13 cellular contexts compared by ENCODE assay signal in the genomic region with DNA sequence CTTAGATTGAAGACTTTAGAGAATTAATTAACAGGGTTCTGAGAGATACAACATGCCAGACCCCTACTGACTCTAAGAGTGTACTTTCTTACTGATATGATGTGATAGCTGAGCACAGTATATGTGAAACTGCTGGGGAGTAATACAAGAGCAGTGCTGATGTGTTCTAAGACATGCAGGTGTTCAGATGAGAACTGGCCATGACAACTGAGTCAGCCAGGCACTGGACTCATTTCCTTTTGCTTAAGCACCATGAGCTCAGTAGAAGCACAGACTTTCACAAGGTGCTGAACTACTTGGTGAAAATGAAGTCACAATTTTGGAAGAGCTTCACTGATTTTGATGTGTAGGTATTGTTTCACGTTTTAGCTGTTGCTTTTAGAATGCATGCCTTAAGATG. TPM values are rescaled to one million over a fixed set of nuclear protein-coding genes. Genes with fewer than 3 reads are reported as not detected.
DNase-seq lines count a peak whose midpoint lies in the region; ATAC-seq and TF ChIP-seq lines count a peak whose summit lies in the region.
"Had no signal": no experiment of that assay in that cellular context is flagged by ENCODE, and none has a peak within 500 bp of the region (broad histone marks: within the 10 kb centered on the region; RNA-seq: fewer than 3 reads in every experiment).

No MANE protein-coding gene starts in this region.

- BruUV-seq in mammary epithelial cell (replicated peaks; lab: Mats Ljungman, UMichigan): no TSS peak

- ATAC-seq in HG02623 (IDR thresholded peaks at IDR 0.05; ENCODE audit: unreplicated experiment): peak; percentile 71
- peak; percentile 67 to 88 for ATAC-seq in stimulated activated naive B cell treated with anti-CD40 and anti-IgM and Interleukin-4, amounts not matched to agents 10 μg/mL and 1 μg/mL and 100 μg/mL, for 72 hours (replicated peaks)

- no peak overlapping the region for H3K4me3 Mint-ChIP-seq in stimulated activated naive B cell treated with anti-CD40 and anti-IgM and Interleukin-4, amounts not matched to agents 10 μg/mL and 1 μg/mL and 100 μg/mL, for 72 hours

- H4K20me1 ChIP-seq in mammary epithelial cell (ENCODE audit: insufficient read depth, low read length) (no peaks in the 10 kb centered on the region), MM.1S (ENCODE audit: insufficient read depth, low read length) (no peaks in the 10 kb centered on the region)

- H3K79me2 ChIP-seq in mammary epithelial cell (ENCODE audit: insufficient read depth, low read length) (no peaks in the 10 kb centered on the region), MM.1S (ENCODE audit: low read length) (no peaks in the 10 kb centered on the region)

- peaks cover 13% of the 10 kb centered on the region for H3F3A ChIP-seq in MM.1S (ENCODE audit: insufficient read depth, low read length)

- H3K36me3 ChIP-seq in mammary epithelial cell (ENCODE audit: insufficient read depth, low read length) (no peaks in the 10 kb centered on the region), breast epithelium (no peaks in the 10 kb centered on the region), MM.1S (replicated peaks; ENCODE audit: insufficient read depth, low read length) (no peaks in the 10 kb centered on the region)
- H3K36me3 ChIP-seq: uterus, WERI-Rb-1 had no signal

- CTCF ChIA-PET in mammary epithelial cell (lab: Charles Lee; ENCODE audit: low non-redundant PET): interaction anchor here (0.5 kb wide), 1 partner anchor 16 kb away, joined by 7 read pairs; a partner anchor contains a TSS

- H2AFZ ChIP-seq in mammary epithelial cell (ENCODE audit: low read depth, low read length): no peak overlapping the region
- H2AFZ ChIP-seq in MM.1S (ENCODE audit: low read length): peak overlapping the region; percentile 47

- no peak overlapping the region for H3K27ac ChIP-seq in mammary epithelial cell (ENCODE audit: insufficient read depth, low read depth, low read length)
- no peak overlapping the region for H3K27ac ChIP-seq in breast epithelium
- H3K27ac ChIP-seq in MM.1S (ENCODE audit: low read length): peak overlapping the region; percentile 78
- H3K27ac ChIP-seq: uterus, WERI-Rb-1 had no signal

- peaks cover 0 to 12% of the 10 kb centered on the region in 2 donors for H3K27me3 Mint-ChIP-seq in stimulated activated naive B cell treated with anti-CD40 and anti-IgM and Interleukin-4, amounts not matched to agents 10 μg/mL and 1 μg/mL and 100 μg/mL, for 72 hours

- H3K4me2 ChIP-seq in mammary epithelial cell (ENCODE audit: insufficient read depth, low read depth, low read length) (no peak overlapping the region), MM.1S (ENCODE audit: low read depth, low read length) (peak overlapping the region; percentile 76)

- H3K9me3 ChIP-seq in mammary epithelial cell (replicated peaks; ENCODE audit: insufficient read depth, low read length): no peaks in the 10 kb centered on the region
- H3K9me3 ChIP-seq in breast epithelium: no peaks in the 10 kb centered on the region
- no peaks in the 10 kb centered on the region for H3K9me3 ChIP-seq in MM.1S (replicated peaks; ENCODE audit: insufficient read depth, low read length)
- H3K9me3 ChIP-seq: uterus had no signal

- peak; percentile 46 for DNase-seq in mammary epithelial cell
- DNase-seq in breast epithelium (ENCODE audit: low spot score in 2 of 2): no peak
- DNase-seq in MM.1S: peak; percentile 95
- DNase-seq in stimulated activated naive B cell treated with anti-CD40 and anti-IgM and Interleukin-4, amounts not matched to agents 10 μg/mL and 1 μg/mL and 100 μg/mL, for 72 hours: no peak
- no peak for DNase-seq in DMS 273 (lab: John Stamatoyannopoulos, UW; ENCODE audit: unreplicated experiment)
- DNase-seq in DMS 273 treated with DMSO at 0.1 percent for 48 hours (lab: John Stamatoyannopoulos, UW): no peak
- DNase-seq in HUDEP-2 (lab: John Stamatoyannopoulos, UW; ENCODE audit: unreplicated experiment in 76 of 76): no peak
- DNase-seq: foreskin fibroblast; NCI-H82; stimulated activated CD4-positive, alpha-beta T cell treated with anti-CD3 and anti-CD28 coated beads, Interleukin-2, amount 100 ng/mL, for 24 hours; uterus; WERI-Rb-1 had no signal

- H3K27me3 ChIP-seq in mammary epithelial cell (ENCODE audit: insufficient read depth, low read length): no peaks in the 10 kb centered on the region
- H3K27me3 ChIP-seq in breast epithelium: no peaks in the 10 kb centered on the region
- no peaks in the 10 kb centered on the region for H3K27me3 ChIP-seq in MM.1S (replicated peaks; ENCODE audit: insufficient read depth, low read length)
- H3K27me3 ChIP-seq: uterus had no signal

- dilution Hi-C loops in mammary epithelial cell (cut with HindIII; ENCODE audit: low sequenced_read_pairs): no loop called here

- H3K4me1 Mint-ChIP-seq in stimulated activated naive B cell treated with anti-CD40 and anti-IgM and Interleukin-4, amounts not matched to agents 10 μg/mL and 1 μg/mL and 100 μg/mL, for 72 hours: peaks cover 3 to 9% of the 10 kb centered on the region in 2 donors

- intact Hi-C loops in mammary epithelial cell (cut with micrococcal nuclease) (no loop called here), breast epithelium (cut with DNase I; ENCODE audit: low total_unique reads) (no loop called here)

- H3K4me3 ChIP-seq in mammary epithelial cell (replicated peaks in 1 of 3; ENCODE audit: insufficient read depth in 1 of 3, low read depth in 2 of 3, low read length in 3 of 3): no peak overlapping the region
- H3K4me3 ChIP-seq in breast epithelium: no peak overlapping the region
- peak overlapping the region; percentile 12 for H3K4me3 ChIP-seq in MM.1S (ENCODE audit: low read length)
- H3K4me3 ChIP-seq: uterus had no signal

- WGBS in mammary epithelial cell (ENCODE audit: low coverage, missing lambda C conversion rate): 62% methylated on average over 1 of the region's 1 CpG

- no peak overlapping the region for H3K27ac Mint-ChIP-seq in stimulated activated naive B cell treated with anti-CD40 and anti-IgM and Interleukin-4, amounts not matched to agents 10 μg/mL and 1 μg/mL and 100 μg/mL, for 72 hours

- no peak for TF ChIP-seq CTCF in mammary epithelial cell (conservative IDR thresholded peaks at IDR 0.05 in 1 of 2, IDR thresholded peaks at IDR 0.05 in 1 of 2; ENCODE audit: extremely low read depth in 1 of 2, insufficient read depth in 1 of 2, low read depth in 1 of 2, low read length in 2 of 2)
- TF ChIP-seq CTCF in breast epithelium (IDR thresholded peaks at IDR 0.05): no peak
- no peak for TF ChIP-seq CTCF in MM.1S (IDR thresholded peaks at IDR 0.05; ENCODE audit: low read length)

- in situ Hi-C loops in mammary epithelial cell (cut with MboI; ENCODE audit: low sequenced_read_pairs in 2 of 2): no loop called here

- no peak for TF ChIP-seq POLR2A in breast epithelium (IDR thresholded peaks at IDR 0.05)

- no peaks in the 10 kb centered on the region for H3K36me3 Mint-ChIP-seq in stimulated activated naive B cell treated with anti-CD40 and anti-IgM and Interleukin-4, amounts not matched to agents 10 μg/mL and 1 μg/mL and 100 μg/mL, for 72 hours

- H3K9ac ChIP-seq in mammary epithelial cell (ENCODE audit: insufficient read depth, low read length): no peak overlapping the region
- H3K9ac ChIP-seq in MM.1S (ENCODE audit: low read length): peak overlapping the region; percentile 34

- H3K9me3 Mint-ChIP-seq in stimulated activated naive B cell treated with anti-CD40 and anti-IgM and Interleukin-4, amounts not matched to agents 10 μg/mL and 1 μg/mL and 100 μg/mL, for 72 hours: no peaks in the 10 kb centered on the region

- no peaks in the 10 kb centered on the region for H3K9me2 ChIP-seq in MM.1S (replicated peaks; ENCODE audit: insufficient read depth, low read length)

- H3K4me1 ChIP-seq in mammary epithelial cell (ENCODE audit: insufficient read depth, low read length) (peaks cover 6% of the 10 kb centered on the region), breast epithelium (no peaks in the 10 kb centered on the region), MM.1S (ENCODE audit: low read length) (peaks cover 28% of the 10 kb centered on the region)
- H3K4me1 ChIP-seq: uterus had no signal

RNA-seq across cellular contexts. Expression of a gene that starts 15.9 kb away (rescaled TPM):
- total RNA-seq in mammary epithelial cell (10 to 100 TPM; 28.0 to 48.1 TPM), breast epithelium (10 to 100 TPM; 37.0 to 72.6 (median 60.3) TPM)
- 18.2 TPM for polyA plus RNA-seq in mammary epithelial cell
- 41.7 TPM for polyA minus RNA-seq in mammary epithelial cell

RNA-seq across cellular contexts. Expression of a gene that starts 36.0 kb away (rescaled TPM):
- 1 to 10 TPM; 2.0 to 3.7 TPM for total RNA-seq in mammary epithelial cell
- 1.1 TPM for polyA plus RNA-seq in mammary epithelial cell
- not detected for polyA minus RNA-seq in mammary epithelial cell
- 10 to 100 TPM in 2 of 3 donors, under 1 TPM in 1; 0.16 to 28.1 (median 13.4) TPM for total RNA-seq in breast epithelium

Comparison
In these comparisons a context has a peak if more than half of its experiments do, and no peak if none do; other contexts are left out.
1. DNase-seq: peak in mammary epithelial cell (single experiment) and MM.1S (single experiment); none in breast epithelium (0 of 2), stimulated activated naive B cell treated with anti-CD40 and anti-IgM and Interleukin-4, amounts not matched to agents 10 μg/mL and 1 μg/mL and 100 μg/mL, for 72 hours (single experiment), DMS 273 (single experiment), DMS 273 treated with DMSO at 0.1 percent for 48 hours (single experiment) and HUDEP-2 (0 of 76).